ENCODE assay signal across 26 cellular contexts in the genomic region with DNA sequence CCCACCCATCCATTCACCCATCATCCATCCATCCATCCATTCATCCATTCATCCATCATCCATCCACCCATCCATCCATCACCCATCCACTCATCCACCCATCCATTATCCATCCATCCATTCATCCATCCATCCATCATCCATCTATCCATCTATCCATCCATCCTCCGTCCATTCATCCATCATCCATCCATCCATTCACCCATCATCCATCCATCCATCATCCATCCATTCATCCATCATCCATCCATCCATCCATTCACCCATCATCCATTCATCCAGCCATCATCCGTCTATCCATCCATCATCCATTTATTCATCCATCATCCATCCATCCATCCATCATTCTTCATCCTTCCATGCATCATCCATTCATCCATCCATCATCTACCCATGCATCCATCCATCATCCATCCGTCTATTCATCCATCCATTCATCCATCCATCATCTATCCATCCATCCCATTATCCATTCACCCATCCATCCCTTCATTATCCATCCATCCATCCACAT. TPM values are rescaled to one million over a fixed set of nuclear protein-coding genes. Genes with fewer than 3 reads are reported as not detected.
DNase-seq lines count a peak whose midpoint lies in the region; ATAC-seq, FAIRE-seq and TF ChIP-seq lines count a peak whose summit lies in the region.
"Had no signal": no experiment of that assay in that cellular context is flagged by ENCODE, and none has a peak within 500 bp of the region (broad histone marks: within the 10 kb centered on the region; RNA-seq: fewer than 3 reads in every experiment).

No MANE protein-coding gene starts in this region.

- TSS peak; percentile 14 for BruUV-seq in HCT116 (replicated peaks; lab: Mats Ljungman, UMichigan)
- BruUV-seq in K562 (replicated peaks; lab: Mats Ljungman, UMichigan) = no TSS peak

- no peaks in the 10 kb centered on the region for H3K9me1 ChIP-seq in K562 (ENCODE audit: control insufficient read depth, insufficient read depth, low read length)

- no peaks in the 10 kb centered on the region for H3K9me2 ChIP-seq in HCT116 (ENCODE audit: insufficient read depth)

- H3K27me3 ChIP-seq in HCT116 (ENCODE audit: insufficient read depth, low read length) = no peaks in the 10 kb centered on the region
- peaks cover 5 to 19% of the 10 kb centered on the region in 2 experiments; a peak in 3 of 5 replicates for H3K27me3 ChIP-seq in K562 (ENCODE audit: control insufficient read depth in 2 of 2, insufficient read depth in 2 of 2, low read length in 2 of 2)
- H3K27me3 ChIP-seq: BE2C; BLaER1 treated with 17β-estradiol and CSF1 and Interleukin-3, amounts not matched to agents 10 nM and 100 nM had no signal

- intact Hi-C loops in HCT116 (cut with micrococcal nuclease) (no loop called here), K562 (cut with micrococcal nuclease) (no loop called here)

- H3K4me1 ChIP-seq in HCT116 (ENCODE audit: control insufficient read depth in 1 of 2, insufficient read depth in 2 of 2, low read length in 2 of 2) = peaks cover 12 to 20% of the 10 kb centered on the region in 2 experiments
- H3K4me1 ChIP-seq in K562 (replicated peaks in 1 of 2; ENCODE audit: control insufficient read depth in 2 of 2, insufficient read depth in 2 of 2, low read length in 2 of 2) = peaks cover 0 to 21% of the 10 kb centered on the region in 2 experiments; a peak in 3 of 5 replicates

- H3K36me3 ChIP-seq in HCT116 (ENCODE audit: control insufficient read depth in 1 of 2, insufficient read depth in 2 of 2, low read length in 2 of 2) (no peaks in the 10 kb centered on the region), K562 (ENCODE audit: control insufficient read depth, insufficient read depth, low read length) (no peaks in the 10 kb centered on the region)

- RAD21 ChIA-PET in HCT116 (lab: Charles Lee; ENCODE audit: low non-redundant PET in 1 of 2, low total read pairs in 2 of 2, uncharacterized antibody in 2 of 2, unreplicated experiment in 2 of 2) = no interaction called here

- 10% methylated on average over 3 of the region's 3 CpGs for WGBS in K562 (ENCODE audit: insufficient coverage, low coverage, missing lambda C conversion rate)

- CTCF ChIA-PET in HCT116 (lab: Charles Lee) (no interaction called here), HEK293T (lab: Yijun Ruan, JAX) (no interaction called here), K562 (lab: Yijun Ruan, JAX; ENCODE audit: low intra/inter-chr PET ratio) (interaction anchor here (0.6 kb wide), 1 partner anchor 1587 kb away, joined by 3 read pairs; no protein-coding TSS in a partner anchor)

- no peak for TF ChIP-seq EP300 in K562 (IDR thresholded peaks at IDR 0.05; ENCODE audit: low read length)

- DNase-seq in HCT116 (ENCODE audit: low read depth, low spot score) (no peak), HEK293T (ENCODE audit: extremely low spot score) (no peak), K562 (ENCODE audit: extremely low read depth in 1 of 4, low spot score in 3 of 4) (no peak), urothelium cell line (ENCODE audit: low spot score) (no peak), frontal cortex (ENCODE audit: low spot score in 2 of 2) (no peak), NCI-H2171 (lab: John Stamatoyannopoulos, UW) (no peak), NCI-H82 (lab: John Stamatoyannopoulos, UW) (no peak)
- DNase-seq: 8988T; ACHN; AML-193; BE2C; CD4-positive, alpha-beta T cell; CD8-positive, alpha-beta memory T cell; DMS 273 treated with DMSO at 0.1 percent for 48 hours; DMS79; EL; GDM1; HCEC 1CT had no signal

- H3K79me2 ChIP-seq in HCT116 (ENCODE audit: insufficient read depth, low read length) (no peaks in the 10 kb centered on the region), K562 (ENCODE audit: control insufficient read depth, insufficient read depth, low read length) (no peaks in the 10 kb centered on the region)

- FAIRE-seq in K562 (lab: Jason Lieb, UNC) = peak; percentile 23
- peak; percentile 98 for FAIRE-seq in urothelium cell line (lab: Jason Lieb, UNC)
- FAIRE-seq in frontal cortex (lab: Jason Lieb, UNC) = no peak
- FAIRE-seq: A549, D721Med, GM12878, GM19239, H54 had no signal

- in situ Hi-C loops in K562 (cut with MboI) = loop anchor here (5.0 to 10.0 kb wide), 2 partner anchors 232 to 410 kb away; no protein-coding TSS in a partner anchor

- TF ChIP-seq RAD21 in HCT116 (IDR thresholded peaks at IDR 0.05; ENCODE audit: low read depth) (no peak), K562 (CRISPR knock-in tag; conservative IDR thresholded peaks at IDR 0.05 in 1 of 2, IDR thresholded peaks at IDR 0.05 in 1 of 2) (no peak)

- TF ChIP-seq CTCF in HCT116 (IDR thresholded peaks at IDR 0.05 in 2 of 3, conservative IDR thresholded peaks at IDR 0.05 in 1 of 3; ENCODE audit: borderline replicate concordance in 1 of 3, insufficient read depth in 1 of 3, low read depth in 2 of 3, low read length in 2 of 3) (no peak), K562 (IDR thresholded peaks at IDR 0.05 in 2 of 3, conservative IDR thresholded peaks at IDR 0.05 in 1 of 3; ENCODE audit: insufficient read depth in 2 of 3, low read depth in 1 of 3, low read length in 3 of 3) (no peak)

- no peak for TF ChIP-seq POLR2A in HCT116 (IDR thresholded peaks at IDR 0.05; ENCODE audit: borderline replicate concordance, extremely low read depth, insufficient read depth, insufficient read length)
- TF ChIP-seq POLR2A in K562 (conservative IDR thresholded peaks at IDR 0.05) = no peak

- H3K4me2 ChIP-seq in HCT116 (ENCODE audit: low read length) = no peak overlapping the region
- H3K4me2 ChIP-seq in K562 (ENCODE audit: insufficient read depth, low read length) = no peak overlapping the region
- H3K4me2 ChIP-seq: A549; BLaER1 treated with 17β-estradiol and CSF1 and Interleukin-3, amounts not matched to agents 10 nM and 100 nM; GM23338 had no signal

- no peak overlapping the region for H3K4me3 ChIP-seq in HCT116 (replicated peaks in 1 of 2; ENCODE audit: low read depth in 1 of 2, low read length in 2 of 2)
- no peak overlapping the region for H3K4me3 ChIP-seq in K562
- H3K4me3 ChIP-seq: A549; BLaER1 treated with 17β-estradiol and CSF1 and Interleukin-3, amounts not matched to agents 10 nM and 100 nM; GM12878; GM23338 had no signal

- H3K27ac ChIP-seq in HCT116 (ENCODE audit: low read depth, low read length) (no peak overlapping the region), K562 (ENCODE audit: extremely low read depth, low read depth, low read length) (no peak overlapping the region)
- H3K27ac ChIP-seq: A549; BLaER1 treated with 17β-estradiol and CSF1 and Interleukin-3, amounts not matched to agents 10 nM and 100 nM had no signal

- H4K20me1 ChIP-seq in HCT116 (ENCODE audit: insufficient read depth) = no peaks in the 10 kb centered on the region
- 0 out of 2 replicates have a peak, but pooled peaks cover 2% of the 10 kb centered on the region for H4K20me1 ChIP-seq in K562 (replicated peaks; ENCODE audit: control insufficient read depth, insufficient read depth, low read length)

- POLR2A ChIA-PET in HCT116 (lab: Charles Lee) = no interaction called here
- POLR2A ChIA-PET in HEK293T (lab: Yijun Ruan, JAX) = no interaction called here
- POLR2A ChIA-PET in K562 (lab: Yijun Ruan, JAX) = no interaction called here

- no peak for ATAC-seq in HCT116
- no peak for ATAC-seq in K562
- ATAC-seq: A549, GM12878, GM23338 had no signal

- H2AFZ ChIP-seq in HCT116 (ENCODE audit: low read depth, low read length, poor library complexity, severe bottlenecking) (no peak overlapping the region), K562 (ENCODE audit: low read depth, low read length) (no peak overlapping the region)
- H2AFZ ChIP-seq: GM23338 had no signal

- H3K9ac ChIP-seq in HCT116 (ENCODE audit: low read length) = no peak overlapping the region
- H3K9ac ChIP-seq in K562 (ENCODE audit: insufficient read depth in 1 of 2, low read depth in 2 of 2, low read length in 2 of 2) = no peak overlapping the region
- H3K9ac ChIP-seq: BLaER1 treated with 17β-estradiol and CSF1 and Interleukin-3, amounts not matched to agents 10 nM and 100 nM had no signal

- no peaks in the 10 kb centered on the region for H3K9me3 ChIP-seq in HCT116 (ENCODE audit: control insufficient read depth in 1 of 2, insufficient read depth in 1 of 2, low read depth in 1 of 2, low read length in 2 of 2)
- no peaks in the 10 kb centered on the region for H3K9me3 ChIP-seq in K562 (replicated peaks; ENCODE audit: control insufficient read depth, insufficient read depth, low read depth, low read length)
- H3K9me3 ChIP-seq: A549; BE2C; BLaER1 treated with 17β-estradiol and CSF1 and Interleukin-3, amounts not matched to agents 10 nM and 100 nM had no signal

TF ChIP-seq in HCT116, 20 proteins besides CTCF, POLR2A, EP300 and RAD21 (continues in another document):
- TF ChIP-seq TCF7L2 (IDR thresholded peaks at IDR 0.05; ENCODE audit: borderline replicate concordance, extremely low read depth, insufficient read depth, insufficient read length) (no peak), POLR2AphosphoS5 (IDR thresholded peaks at IDR 0.05; ENCODE audit: low read depth, low read length) (no peak)

TF ChIP-seq in HEK293T, 16 proteins besides CTCF, POLR2A, EP300 and RAD21 (continues in another document):
- peak; percentile 68; the same call in 1 of the 2 replicates for TF ChIP-seq CTBP1 (IDR thresholded peaks at IDR 0.05; ENCODE audit: borderline replicate concordance)
- no peak for TF ChIP-seq SUZ12 (IDR thresholded peaks at IDR 0.05)

TF ChIP-seq in K562, 482 proteins besides CTCF, POLR2A, EP300 and RAD21 (continues in another document):
- peak; percentile 73 to 75 for TF ChIP-seq KDM1A (IDR thresholded peaks at IDR 0.05)
- 0 out of 2 replicates have a peak, but pooled peaks have one; percentile 66 for TF ChIP-seq EHMT2 (IDR thresholded peaks at IDR 0.05)
- 0 out of 2 replicates have a peak, but pooled peaks have one; percentile 21 for TF ChIP-seq ELF4 (CRISPR knock-in tag; IDR thresholded peaks at IDR 0.05)

RNA-seq across cellular contexts. Expression of a gene that starts 10.1 kb away (rescaled TPM):
- total RNA-seq in HCT116 (2021; ENCODE audit: unreplicated experiment) (92.6 TPM), K562 (2014; rRNA removed) (4.6 and 4.8 TPM in 2 replicates), K562 (2014; rRNA removed; fragmentation: Illumina TruSeq; extraction: Trizol) (2.2 and 4.2 TPM in 2 replicates), K562 (2015; rRNA removed; fragmentation: Illumina TruSeq; extraction: Trizol) (1.5 and 1.7 TPM in 2 replicates), K562 (2021) (3.7 TPM in 2 replicates), frontal cortex (16.7 TPM)
- polyA plus RNA-seq in HCT116 (2012) = 159 and 175 TPM in 2 replicates
- total RNA-seq in K562 (2011; cell fraction: chromatin; rRNA removed; ENCODE audit: low replicate concordance) = 1.7 and 3.4 TPM in 2 replicates
- 2.6 and 4.0 TPM in 2 replicates for total RNA-seq in K562 (2011; cell fraction: nucleolus; rRNA removed)
- 1.6 and 2.4 TPM in 2 replicates for total RNA-seq in K562 (2011; cell fraction: nucleoplasm; rRNA removed)
- polyA plus RNA-seq in K562 (2011; rRNA removed) (2.9 and 4.7 TPM in 2 replicates), K562 (2014; fragmentation: Illumina TruSeq; extraction: Trizol) (5.7 and 5.9 TPM in 2 replicates), K562 (2014; fragmentation: Nextera tagmentation; extraction: Ambion mirVana) (1 to 10 TPM; 1.7 to 3.6 TPM), K562 (2014; rRNA removed) (3.8 and 6.5 TPM in 2 replicates)
- 3.0 and 5.3 TPM in 2 replicates for polyA plus RNA-seq in K562 (2011; cell fraction: cytosol; rRNA removed)
- polyA plus RNA-seq in K562 (2011; cell fraction: nucleus; rRNA removed) = 1.8 and 3.1 TPM in 2 replicates
- polyA plus RNA-seq in K562 (2012) = 2.6 and 82.8 TPM in 2 replicates
- polyA minus RNA-seq in K562 (2011; rRNA and poly(A)+ RNA removed) = 1.8 and 4.5 TPM in 2 replicates
- polyA minus RNA-seq in K562 (2011; cell fraction: cytosol; rRNA and poly(A)+ RNA removed) = 13.4 and 14.5 TPM in 2 replicates
- 2.6 and 3.0 TPM in 2 replicates for polyA minus RNA-seq in K562 (2011; cell fraction: nucleus; rRNA and poly(A)+ RNA removed)
- total RNA-seq: CD4-positive, alpha-beta T cell had no signal
- polyA plus RNA-seq: CD14-positive monocyte; CD8-positive, alpha-beta memory T cell had no signal
